In genomic region chr18:30492552-30493129, GRCh38 we compare ENCODE assay signal across 21 cellular contexts.
"Had no signal": no experiment of that assay in that cellular context is flagged by ENCODE, and none has a peak within 500 bp of the region (broad histone marks: within the 10 kb centered on the region; RNA-seq: fewer than 3 reads in every experiment).

No MANE protein-coding gene starts in this region.

- DNase-seq: dorsolateral prefrontal cortex; effector CD4-positive, alpha-beta T cell; hypothalamus; immature natural killer cell; islet precursor cell; kidney glomerular epithelial cell; left colon; left ventricle myocardium superior; lower lobe of right lung; naive thymus-derived CD8-positive, alpha-beta T cell; occipital lobe; ovary; psoas muscle; right cardiac atrium; sigmoid colon; stimulated activated CD4-positive, alpha-beta T cell treated with anti-CD3 and anti-CD28 coated beads, Interleukin-2, amount 100 ng/mL, for 24 hours; stimulated activated CD4-positive, alpha-beta T cell treated with anti-CD3 and anti-CD28 coated beads, Interleukin-4, amount 100 ng/mL, for 24 hours; stimulated activated naive B cell treated with anti-CD40 and anti-IgM and Interleukin-4, amounts not matched to agents 10 μg/mL and 1 μg/mL and 100 μg/mL, for 72 hours; stomach; thyroid gland; trophoblast cell had no signal

- H3K4me1 Mint-ChIP-seq: immature natural killer cell; naive thymus-derived CD8-positive, alpha-beta T cell; stimulated activated naive B cell treated with anti-CD40 and anti-IgM and Interleukin-4, amounts not matched to agents 10 μg/mL and 1 μg/mL and 100 μg/mL, for 72 hours had no signal

- H3K27ac Mint-ChIP-seq: immature natural killer cell; naive thymus-derived CD8-positive, alpha-beta T cell; stimulated activated naive B cell treated with anti-CD40 and anti-IgM and Interleukin-4, amounts not matched to agents 10 μg/mL and 1 μg/mL and 100 μg/mL, for 72 hours had no signal

- H3K4me3 Mint-ChIP-seq: immature natural killer cell; naive thymus-derived CD8-positive, alpha-beta T cell; stimulated activated naive B cell treated with anti-CD40 and anti-IgM and Interleukin-4, amounts not matched to agents 10 μg/mL and 1 μg/mL and 100 μg/mL, for 72 hours had no signal

- ATAC-seq: left colon; left ventricle myocardium superior; lower lobe of right lung; naive thymus-derived CD8-positive, alpha-beta T cell; psoas muscle; right cardiac atrium had no signal

- H3K36me3 Mint-ChIP-seq: immature natural killer cell; stimulated activated naive B cell treated with anti-CD40 and anti-IgM and Interleukin-4, amounts not matched to agents 10 μg/mL and 1 μg/mL and 100 μg/mL, for 72 hours had no signal

- H3K27me3 Mint-ChIP-seq: naive thymus-derived CD8-positive, alpha-beta T cell; stimulated activated naive B cell treated with anti-CD40 and anti-IgM and Interleukin-4, amounts not matched to agents 10 μg/mL and 1 μg/mL and 100 μg/mL, for 72 hours had no signal
